Comparison of ENCODE assay signal across 9 cellular contexts in the genomic region with DNA sequence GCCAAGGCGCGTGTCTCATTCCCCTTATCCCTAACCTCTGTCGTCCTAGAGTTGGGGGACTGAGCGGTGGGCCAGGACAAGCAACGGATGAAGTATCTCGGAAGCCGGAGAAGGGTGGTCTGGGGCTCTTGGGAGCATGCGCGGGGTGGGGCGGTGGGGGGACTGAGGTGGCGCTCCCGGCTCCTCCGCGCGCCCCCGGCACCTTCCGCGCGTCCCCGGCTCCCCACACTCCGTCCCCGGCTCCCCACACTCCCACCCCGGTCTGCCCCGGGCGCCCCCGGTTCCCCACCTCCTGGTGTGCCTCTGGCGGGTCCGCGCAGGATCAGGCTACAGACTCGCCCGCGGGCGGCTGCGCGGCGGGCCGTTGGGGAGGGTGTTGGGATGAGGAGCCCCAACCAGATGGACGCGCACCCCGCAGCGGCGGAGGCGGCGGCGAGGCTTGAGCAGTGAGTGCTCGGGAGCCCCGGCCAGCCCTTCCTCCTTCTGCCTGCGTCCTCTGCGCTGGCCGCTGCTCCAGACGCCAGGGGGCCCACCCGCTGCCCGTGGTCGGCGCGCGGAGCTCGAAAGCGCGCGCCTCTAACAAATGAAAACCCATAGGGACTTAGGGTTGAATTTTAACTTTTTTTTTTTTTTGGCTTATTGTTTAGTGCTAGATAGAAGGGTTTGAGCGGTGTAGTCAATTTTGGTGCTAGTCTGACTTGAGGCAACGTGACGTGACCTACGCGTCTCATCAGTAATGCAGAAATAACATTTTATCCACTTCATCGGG. TPM values are rescaled to one million over a fixed set of nuclear protein-coding genes. Genes with fewer than 3 reads are reported as not detected.
DNase-seq lines count a peak whose midpoint lies in the region; ATAC-seq and TF ChIP-seq lines count a peak whose summit lies in the region.
"Had no signal": no experiment of that assay in that cellular context is flagged by ENCODE, and none has a peak within 500 bp of the region (broad histone marks: within the 10 kb centered on the region; RNA-seq: fewer than 3 reads in every experiment).

No MANE protein-coding gene starts in this region.

- intact Hi-C loops in Panc1 (cut with micrococcal nuclease; ENCODE audit: unreplicated experiment): no loop called here

- no peaks in the 10 kb centered on the region for H4K20me1 ChIP-seq in neural cell (ENCODE audit: insufficient read depth)

- H3F3A ChIP-seq in neural cell (ENCODE audit: insufficient read depth, low read length, poor library complexity, severe bottlenecking): no peaks in the 10 kb centered on the region

- ATAC-seq in Panc1: peak; percentile 68
- peak; percentile 43 for ATAC-seq in esophagus mucosa
- no peak for ATAC-seq in HG03108 (IDR thresholded peaks at IDR 0.05; ENCODE audit: unreplicated experiment)

- no peak overlapping the region for H3K27ac Mint-ChIP-seq in activated CD4-positive, alpha-beta T cell treated with anti-CD3 and anti-CD28 coated beads, Interleukin-2, amount 10 ng/mL, durations not matched to agents 7 days and 5 days

- TF ChIP-seq CTCF in Panc1 (IDR thresholded peaks at IDR 0.05): peak; percentile 28
- TF ChIP-seq CTCF in neural cell (IDR thresholded peaks at IDR 0.05; ENCODE audit: poor library complexity, severe bottlenecking): peak; percentile 53

- POLR2A ChIA-PET in activated CD4-positive, alpha-beta T cell treated with anti-CD3 and anti-CD28 coated beads, Interleukin-2, amount 10 ng/mL, durations not matched to agents 7 days and 5 days (lab: Charles Lee): no interaction called here
- POLR2A ChIA-PET in Panc1 (lab: Charles Lee): no interaction called here

- peaks cover 2% of the 10 kb centered on the region for H3K9me3 Mint-ChIP-seq in activated CD4-positive, alpha-beta T cell treated with anti-CD3 and anti-CD28 coated beads, Interleukin-2, amount 10 ng/mL, durations not matched to agents 7 days and 5 days

- H3K36me3 Mint-ChIP-seq in activated CD4-positive, alpha-beta T cell treated with anti-CD3 and anti-CD28 coated beads, Interleukin-2, amount 10 ng/mL, durations not matched to agents 7 days and 5 days (ENCODE audit: low read depth): no peaks in the 10 kb centered on the region

- no peak for TF ChIP-seq EP300 in neural cell (conservative IDR thresholded peaks at IDR 0.05; ENCODE audit: poor library complexity, severe bottlenecking)

- H3K4me2 ChIP-seq in neural cell (ENCODE audit: low read length): peak overlapping the region; percentile 42

- no peak for TF ChIP-seq RAD21 in neural cell (conservative IDR thresholded peaks at IDR 0.05)

- no peaks in the 10 kb centered on the region for H3K9me2 ChIP-seq in neural cell (ENCODE audit: insufficient read depth, low read length)

- peaks cover under 1% of the 10 kb centered on the region for H3K4me1 ChIP-seq in Panc1 (ENCODE audit: control insufficient read depth, insufficient read depth, low read length)

- H3K27me3 Mint-ChIP-seq in activated CD4-positive, alpha-beta T cell treated with anti-CD3 and anti-CD28 coated beads, Interleukin-2, amount 10 ng/mL, durations not matched to agents 7 days and 5 days: peaks cover 72% of the 10 kb centered on the region

- H3K9ac ChIP-seq in neural cell (ENCODE audit: low read length): peak overlapping the region; percentile 68

- CTCF ChIA-PET in activated CD4-positive, alpha-beta T cell treated with anti-CD3 and anti-CD28 coated beads, Interleukin-2, amount 10 ng/mL, durations not matched to agents 7 days and 5 days (lab: Charles Lee): interaction anchor here (0.6 kb wide), 2 partner anchors 14 to 30 kb away, joined by 3 read pairs; no protein-coding TSS in a partner anchor
- CTCF ChIA-PET in Panc1 (lab: Charles Lee): interaction anchor here (0.6 kb wide), 1 partner anchor 1348 kb away, joined by 5 read pairs; no protein-coding TSS in a partner anchor

- H3K36me3 ChIP-seq in Panc1 (ENCODE audit: control insufficient read depth, insufficient read depth, low read length): no peaks in the 10 kb centered on the region
- H3K36me3 ChIP-seq in neural cell (ENCODE audit: insufficient read depth, low read length): no peaks in the 10 kb centered on the region

- BruUV-seq in Panc1 (replicated peaks; lab: Mats Ljungman, UMichigan): no TSS peak

- in situ Hi-C loops in Panc1 (cut with HindIII; ENCODE audit: low pct_unique_long_range_greater_than_20kb, low sequenced_read_pairs): loop anchor here (25.0 kb wide), 1 partner anchor 96 kb away; no protein-coding TSS in a partner anchor

- no peak for DNase-seq in activated CD4-positive, alpha-beta T cell treated with anti-CD3 and anti-CD28 coated beads, Interleukin-2, amount 10 ng/mL, durations not matched to agents 7 days and 5 days
- no peak for DNase-seq in activated CD4-positive, alpha-beta T cell treated with anti-CD3 and anti-CD28 coated beads for 4 hours
- no peak for DNase-seq in Panc1 (ENCODE audit: low read depth, low spot score)
- DNase-seq in NK-92 treated with Interleukin-12 subunit alpha and Interleukin-12 subunit beta, amount 100 ng/mL, for 24 hours (lab: John Stamatoyannopoulos, UW): no peak
- DNase-seq in stimulated activated naive CD4-positive, alpha-beta T cell (lab: John Stamatoyannopoulos, UW): no peak

- no peaks in the 10 kb centered on the region for H3K9me3 ChIP-seq in Panc1 (ENCODE audit: control insufficient read depth, insufficient read depth, low read depth, low read length)
- H3K9me3 ChIP-seq in neural cell (ENCODE audit: low read length): no peaks in the 10 kb centered on the region

- H3K4me3 Mint-ChIP-seq in activated CD4-positive, alpha-beta T cell treated with anti-CD3 and anti-CD28 coated beads, Interleukin-2, amount 10 ng/mL, durations not matched to agents 7 days and 5 days: peak overlapping the region; percentile 4

- H3K27ac ChIP-seq in Panc1 (ENCODE audit: low read length) (no peak overlapping the region), neural cell (ENCODE audit: low read length) (no peak overlapping the region)

- H2AFZ ChIP-seq in neural cell (ENCODE audit: low read depth, low read length): peak overlapping the region; percentile 46

- H3K79me2 ChIP-seq in neural cell (replicated peaks; ENCODE audit: insufficient read depth, low read length): no peaks in the 10 kb centered on the region

- H3K27me3 ChIP-seq in Panc1 (ENCODE audit: control insufficient read depth, insufficient read depth, low read length) (peaks cover 42% of the 10 kb centered on the region), neural cell (ENCODE audit: insufficient read depth, low read depth, low read length) (peaks cover 25% of the 10 kb centered on the region)

- H3K4me3 ChIP-seq in Panc1 (ENCODE audit: low read depth in 2 of 2, low read length in 2 of 2) (peak overlapping the region in 1 of 2 experiments; percentile 24; a peak in 2 of 4 replicates), neural cell (ENCODE audit: low read length) (peak overlapping the region; percentile 83)

- H3K4me1 Mint-ChIP-seq in activated CD4-positive, alpha-beta T cell treated with anti-CD3 and anti-CD28 coated beads, Interleukin-2, amount 10 ng/mL, durations not matched to agents 7 days and 5 days: peaks cover 5% of the 10 kb centered on the region

TF ChIP-seq in neural cell, 6 proteins besides CTCF, POLR2A, EP300 and RAD21:
- TF ChIP-seq POLR2AphosphoS5 (IDR thresholded peaks at IDR 0.05): no peak
- TF ChIP-seq SMC3 (conservative IDR thresholded peaks at IDR 0.05; ENCODE audit: poor library complexity): peak; percentile 54

RNA-seq across cellular contexts. Expression of gene CRYM, which starts 5.6 kb away (rescaled TPM):
- total RNA-seq in activated CD4-positive, alpha-beta T cell treated with anti-CD3 and anti-CD28 coated beads, Interleukin-2, amount 10 ng/mL, durations not matched to agents 7 days and 5 days: not detected
- total RNA-seq in Panc1 (2021; ENCODE audit: unreplicated experiment) (0.41 TPM), esophagus mucosa (5.1 TPM)
- polyA plus RNA-seq in Panc1 (2012; ENCODE audit: insufficient read length): 0.47 TPM
- 3.8 TPM in 1 of 2 replicates, not detected in the other for polyA plus RNA-seq in neural cell
- polyA minus RNA-seq in neural cell: 1.2 TPM in 1 of 2 replicates, not detected in the other

RNA-seq across cellular contexts. Expression of gene ANKS4B, which starts 50.2 kb away (rescaled TPM):
- total RNA-seq in activated CD4-positive, alpha-beta T cell treated with anti-CD3 and anti-CD28 coated beads, Interleukin-2, amount 10 ng/mL, durations not matched to agents 7 days and 5 days: not detected
- not detected for total RNA-seq in Panc1 (2021; ENCODE audit: unreplicated experiment)
- not detected for polyA plus RNA-seq in Panc1 (2012; ENCODE audit: insufficient read length)
- total RNA-seq in esophagus mucosa: not detected
- not detected in 2 replicates for polyA plus RNA-seq in neural cell
- polyA minus RNA-seq in neural cell: not detected in 2 replicates
- total RNA-seq: temporal lobe had no signal
